35 cellular contexts compared by ENCODE assay signal in genomic region chr1:221670081-221670480, GRCh38.
DNase-seq lines count a peak whose midpoint lies in the region; ATAC-seq, FAIRE-seq and TF ChIP-seq lines count a peak whose summit lies in the region.
"Had no signal": no experiment of that assay in that cellular context is flagged by ENCODE, and none has a peak within 500 bp of the region (broad histone marks: within the 10 kb centered on the region; RNA-seq: fewer than 3 reads in every experiment).

No MANE protein-coding gene starts in this region.

- no peak for FAIRE-seq in astrocyte (lab: Jason Lieb, UNC)
- FAIRE-seq: GM12878, GM19239, H1 had no signal

- H3K27ac ChIP-seq in breast epithelium (no peak overlapping the region), astrocyte (ENCODE audit: low read depth, low read length) (no peak overlapping the region), substantia nigra (ENCODE audit: low read depth, low read length, poor library complexity, severe bottlenecking) (no peak overlapping the region)
- H3K27ac ChIP-seq: 22Rv1, PC-9, skin epidermis, suprapubic skin had no signal

- H3K27ac Mint-ChIP-seq in MCF 10A (ENCODE audit: low read depth, unreplicated experiment) (no peak overlapping the region), astrocyte (ENCODE audit: unreplicated experiment) (no peak overlapping the region)
- H3K27ac Mint-ChIP-seq: activated CD8-positive, alpha-beta T cell treated with anti-CD3 and anti-CD28 coated beads for 36 hours; activated T-helper 1 cell treated with anti-CD3 and anti-CD28 coated beads, Interleukin-12 subunit alpha, Interleukin-12 subunit beta, Interleukin-2, Interleukin-4 antibody, amounts not matched to agents 30 ng/mL and 10 ng/mL and 1 ng/mL, durations not matched to agents 14 hours and 24 hours and 36 hours; brain; HFFc6; natural killer cell; stimulated activated naive B cell treated with anti-CD40 and anti-IgM and Interleukin-4, amounts not matched to agents 10 μg/mL and 1 μg/mL and 100 μg/mL, for 72 hours; T-helper 17 cell had no signal

- H3K4me2 ChIP-seq in astrocyte (ENCODE audit: low read length) = no peak overlapping the region
- H3K4me2 ChIP-seq: PC-9 had no signal

- H3K36me3 ChIP-seq in breast epithelium (no peaks in the 10 kb centered on the region), astrocyte (ENCODE audit: insufficient read depth, low read length) (no peaks in the 10 kb centered on the region)
- H3K36me3 ChIP-seq: suprapubic skin had no signal

- no peak overlapping the region for H3K4me3 Mint-ChIP-seq in MCF 10A (ENCODE audit: unreplicated experiment)
- no peak overlapping the region for H3K4me3 Mint-ChIP-seq in astrocyte (ENCODE audit: unreplicated experiment)
- H3K4me3 Mint-ChIP-seq: activated CD8-positive, alpha-beta T cell treated with anti-CD3 and anti-CD28 coated beads for 36 hours; activated T-helper 1 cell treated with anti-CD3 and anti-CD28 coated beads, Interleukin-12 subunit alpha, Interleukin-12 subunit beta, Interleukin-2, Interleukin-4 antibody, amounts not matched to agents 30 ng/mL and 10 ng/mL and 1 ng/mL, durations not matched to agents 14 hours and 24 hours and 36 hours; brain; HFFc6; natural killer cell; stimulated activated naive B cell treated with anti-CD40 and anti-IgM and Interleukin-4, amounts not matched to agents 10 μg/mL and 1 μg/mL and 100 μg/mL, for 72 hours; T-helper 17 cell had no signal

- no peak for TF ChIP-seq POLR2A in breast epithelium (IDR thresholded peaks at IDR 0.05)

- H3K4me1 Mint-ChIP-seq in MCF 10A (ENCODE audit: insufficient read depth, unreplicated experiment) (peaks cover 43% of the 10 kb centered on the region), astrocyte (ENCODE audit: low read depth, unreplicated experiment) (peaks cover 15% of the 10 kb centered on the region)
- H3K4me1 Mint-ChIP-seq: brain had no signal

- no peak for ATAC-seq in HG03432 (IDR thresholded peaks at IDR 0.05; ENCODE audit: unreplicated experiment)
- ATAC-seq: activated CD4-positive, CD25-positive, alpha-beta regulatory T cell treated with anti-CD3 and anti-CD28 coated beads, Interleukin-2, amount 50 U/mL, for 24 hours; activated CD8-positive, alpha-beta T cell treated with anti-CD3 and anti-CD28 coated beads for 36 hours; left cardiac atrium; natural killer cell; Right ventricle myocardium inferior; stimulated activated naive B cell treated with anti-CD40 and anti-IgM and Interleukin-4, amounts not matched to agents 10 μg/mL and 1 μg/mL and 100 μg/mL, for 72 hours; T-helper 17 cell had no signal

- H3K4me1 ChIP-seq in breast epithelium = no peaks in the 10 kb centered on the region
- H3K4me1 ChIP-seq in astrocyte (ENCODE audit: insufficient read depth, low read length) = peaks cover 4% of the 10 kb centered on the region
- H3K4me1 ChIP-seq: suprapubic skin had no signal

- H3K27me3 ChIP-seq in breast epithelium = no peaks in the 10 kb centered on the region
- H3K27me3 ChIP-seq in astrocyte (ENCODE audit: insufficient read depth, low read length) = no peaks in the 10 kb centered on the region
- H3K27me3 ChIP-seq: suprapubic skin had no signal

- intact Hi-C loops in MCF 10A (cut with micrococcal nuclease) (no loop called here), breast epithelium (cut with DNase I; ENCODE audit: low total_unique reads) (no loop called here)

- no peaks in the 10 kb centered on the region for H3K36me3 Mint-ChIP-seq in MCF 10A (ENCODE audit: insufficient read depth, unreplicated experiment)
- H3K36me3 Mint-ChIP-seq in astrocyte (ENCODE audit: low read depth, unreplicated experiment) = no peaks in the 10 kb centered on the region
- H3K36me3 Mint-ChIP-seq: brain; natural killer cell; stimulated activated naive B cell treated with anti-CD40 and anti-IgM and Interleukin-4, amounts not matched to agents 10 μg/mL and 1 μg/mL and 100 μg/mL, for 72 hours had no signal

- H3K9me3 Mint-ChIP-seq in MCF 10A (ENCODE audit: unreplicated experiment) = no peaks in the 10 kb centered on the region
- no peaks in the 10 kb centered on the region for H3K9me3 Mint-ChIP-seq in astrocyte (ENCODE audit: unreplicated experiment)
- H3K9me3 Mint-ChIP-seq: activated CD8-positive, alpha-beta T cell treated with anti-CD3 and anti-CD28 coated beads for 36 hours; activated T-helper 1 cell treated with anti-CD3 and anti-CD28 coated beads, Interleukin-12 subunit alpha, Interleukin-12 subunit beta, Interleukin-2, Interleukin-4 antibody, amounts not matched to agents 30 ng/mL and 10 ng/mL and 1 ng/mL, durations not matched to agents 14 hours and 24 hours and 36 hours; brain; HFFc6; natural killer cell; stimulated activated naive B cell treated with anti-CD40 and anti-IgM and Interleukin-4, amounts not matched to agents 10 μg/mL and 1 μg/mL and 100 μg/mL, for 72 hours had no signal

- no peak overlapping the region for H2AFZ ChIP-seq in astrocyte (ENCODE audit: low read depth, low read length)
- H2AFZ ChIP-seq: PC-9 had no signal

- H3K4me3 ChIP-seq in breast epithelium (no peak overlapping the region), astrocyte (ENCODE audit: insufficient read depth, low read depth, low read length) (no peak overlapping the region), foreskin fibroblast (ENCODE audit: low read depth in 1 of 2, low read length in 2 of 2) (no peak overlapping the region)
- H3K4me3 ChIP-seq: GM12878, lung, PC-9, skin epidermis, suprapubic skin had no signal

- H3K9ac ChIP-seq in astrocyte (ENCODE audit: low read length) = no peak overlapping the region

- TF ChIP-seq CTCF in MCF 10A (IDR thresholded peaks at IDR 0.05; ENCODE audit: unreplicated experiment) (no peak), breast epithelium (IDR thresholded peaks at IDR 0.05) (no peak), astrocyte (IDR thresholded peaks at IDR 0.05; ENCODE audit: insufficient read depth, low read depth, low read length) (no peak), foreskin fibroblast (IDR thresholded peaks at IDR 0.05; ENCODE audit: low read depth, low read length) (no peak)

- no peaks in the 10 kb centered on the region for H3K9me3 ChIP-seq in breast epithelium
- H3K9me3 ChIP-seq in astrocyte (ENCODE audit: insufficient read depth, low read depth, low read length) = no peaks in the 10 kb centered on the region
- H3K9me3 ChIP-seq: suprapubic skin had no signal

- POLR2A ChIA-PET in MCF 10A (lab: Yijun Ruan, JAX) = interaction anchor here (0.6 to 2.4 kb wide), 5 partner anchors 9 to 767 kb away, joined by 3 to 11 read pairs (median 4); no protein-coding TSS in a partner anchor

- DNase-seq in MCF 10A (ENCODE audit: unreplicated experiment) (peak; percentile 14), breast epithelium (ENCODE audit: low spot score in 2 of 2) (no peak), astrocyte (ENCODE audit: low read depth) (peak; percentile 24), foreskin fibroblast (peak; percentile 45 to 67), substantia nigra (lab: John Stamatoyannopoulos, UW) (no peak), NCI-H2107 (lab: John Stamatoyannopoulos, UW) (no peak)
- DNase-seq in stimulated activated CD4-positive, alpha-beta T cell treated with anti-CD3 and anti-CD28 coated beads, Interleukin-12 subunit alpha, Interleukin-12 subunit beta, amount 100 ng/mL, for 4 hours = no peak
- DNase-seq: activated CD8-positive, alpha-beta memory T cell treated with anti-CD3 and anti-CD28 coated beads, Interleukin-2, amount 50 U/mL, for 48 hours; activated CD8-positive, alpha-beta T cell treated with anti-CD3 and anti-CD28 coated beads for 36 hours; activated naive CD4-positive, alpha-beta T cell treated with Interleukin-2 at 50 U/mL for 16 hours; effector CD4-positive, alpha-beta T cell; HFFc6; KG1; left cardiac atrium; natural killer cell; NCI-H1417 treated with DMSO at 0.1 percent for 48 hours; NCI-H2081 treated with DMSO at 0.1 percent for 48 hours; NCI-H226; NCI-H526 treated with DMSO at 0.1 percent for 48 hours; NK-92 treated with Interleukin-12 subunit alpha and Interleukin-12 subunit beta, amount 100 ng/mL, for 24 hours; PC-9; stimulated activated naive B cell treated with anti-CD40 and anti-IgM and Interleukin-4, amounts not matched to agents 10 μg/mL and 1 μg/mL and 100 μg/mL, for 72 hours; T-helper 17 cell had no signal

- H3K79me2 ChIP-seq in astrocyte (ENCODE audit: insufficient read depth, low read length) = no peaks in the 10 kb centered on the region

- CTCF ChIA-PET in MCF 10A (lab: Yijun Ruan, JAX) = interaction anchor here (0.6 to 1.0 kb wide), 5 partner anchors 11 to 785 kb away, joined by 3 to 4 read pairs (median 3); no protein-coding TSS in a partner anchor

- no peaks in the 10 kb centered on the region for H3K27me3 Mint-ChIP-seq in MCF 10A (ENCODE audit: insufficient read depth, unreplicated experiment)
- H3K27me3 Mint-ChIP-seq in astrocyte (ENCODE audit: low read depth, unreplicated experiment) = no peaks in the 10 kb centered on the region
- H3K27me3 Mint-ChIP-seq: brain; stimulated activated naive B cell treated with anti-CD40 and anti-IgM and Interleukin-4, amounts not matched to agents 10 μg/mL and 1 μg/mL and 100 μg/mL, for 72 hours had no signal

- no peaks in the 10 kb centered on the region for H4K20me1 ChIP-seq in astrocyte (ENCODE audit: insufficient read depth, low read length)

- no TSS peak for BruUV-seq in MCF 10A (replicated peaks; lab: Mats Ljungman, UMichigan)

Comparison
In these comparisons a context has a peak if more than half of its experiments do, and no peak if none do; other contexts are left out.
1. DNase-seq: peak in MCF 10A (single experiment), astrocyte (single experiment) and foreskin fibroblast (2 of 2); none in breast epithelium (0 of 2), substantia nigra (0 of 49), NCI-H2107 (single experiment) and stimulated activated CD4-positive, alpha-beta T cell treated with anti-CD3 and anti-CD28 coated beads, Interleukin-12 subunit alpha, Interleukin-12 subunit beta, amount 100 ng/mL, for 4 hours (single experiment).